In the genomic region with DNA sequence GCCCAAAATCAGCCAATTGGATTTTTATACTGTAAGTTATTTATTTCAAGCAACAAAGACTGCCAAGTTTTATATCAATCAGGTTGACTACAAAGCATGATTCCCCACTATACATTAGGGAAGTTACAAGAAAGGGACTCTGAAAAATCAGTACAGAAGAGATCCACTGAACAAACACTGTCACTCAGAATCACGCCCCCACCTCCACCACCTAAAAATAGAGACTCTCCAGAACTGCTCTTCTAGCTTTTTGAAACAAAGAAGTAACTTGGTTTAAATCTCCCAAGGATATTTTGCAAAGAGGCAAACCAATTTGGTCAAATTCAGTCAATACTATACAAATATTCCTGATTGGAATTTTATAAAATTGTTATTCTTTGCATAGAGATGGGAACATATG, we compare ENCODE assay signal across 5 cellular contexts.
"Had no signal": no experiment of that assay in that cellular context is flagged by ENCODE, and none has a peak within 500 bp of the region (broad histone marks: within the 10 kb centered on the region; RNA-seq: fewer than 3 reads in every experiment).

No MANE protein-coding gene starts in this region.

- DNase-seq: IMR-90, KBM-7, KG1 had no signal

- H3K27ac ChIP-seq: HL-60 had no signal

- H3K4me3 ChIP-seq: K562 had no signal
